In genomic region chr19:572891-573825, GRCh38 we compare ENCODE assay signal across 8 cellular contexts. TPM values are rescaled to one million over a fixed set of nuclear protein-coding genes. Genes with fewer than 3 reads are reported as not detected.
DNase-seq lines count a peak whose midpoint lies in the region; ATAC-seq, FAIRE-seq and TF ChIP-seq lines count a peak whose summit lies in the region.

No MANE protein-coding gene starts in this region.

- H3K23ac ChIP-seq in H1 (ENCODE audit: insufficient read length): no peak overlapping the region

- POLR2A ChIA-PET in H1 (lab: Charles Lee; ENCODE audit: partially characterized antibody): interaction anchor here (0.7 to 4.8 kb wide), 29 partner anchors 9 to 696 kb away, joined by 3 to 78 read pairs (median 5); partner anchors contain the start of genes CIRBP, HCN2, POLRMT and RNF126

- intact Hi-C loops in mucosa of descending colon (cut with DNase I, micrococcal nuclease) (no loop called here), vagina (cut with DNase I) (no loop called here)

- H3K36me3 ChIP-seq in H1 (ENCODE audit: control insufficient read depth in 2 of 4, insufficient read depth in 4 of 4, low read length in 3 of 4): peaks cover 0 to 9% (median 2%) of the 10 kb centered on the region in 4 experiments; a peak in 1 of 8 replicates
- H3K36me3 ChIP-seq in mucosa of descending colon (ENCODE audit: low read depth): no peaks in the 10 kb centered on the region
- peaks cover 0 to 3% of the 10 kb centered on the region in 2 donors for H3K36me3 ChIP-seq in vagina

- peaks cover 0 to 3% (median 0%) of the 10 kb centered on the region in 4 experiments; a peak in 1 of 7 replicates for H3K27me3 ChIP-seq in H1 (replicated peaks in 1 of 4; ENCODE audit: control insufficient read depth in 3 of 4, extremely low read depth in 1 of 4, insufficient read depth in 3 of 4, low read length in 3 of 4)
- H3K27me3 ChIP-seq in vagina: no peaks in the 10 kb centered on the region

- no peak overlapping the region; the same call in 1 of the 2 replicates for H2BK12ac ChIP-seq in H1 (ENCODE audit: low read depth, low read length)

- peak overlapping the region; percentile 78; the same call in 1 of the 2 replicates for H2BK5ac ChIP-seq in H1 (ENCODE audit: low read depth, low read length)

- H3K18ac ChIP-seq in H1 (ENCODE audit: extremely low read depth, low read length): peak overlapping the region; percentile 5

- H3K27ac Mint-ChIP-seq in activated T-cell treated with anti-CD3 and anti-CD28 coated beads, Interleukin-2, amount 50 U/mL, for 24 hours: peak overlapping the region; percentile 80

- no peak overlapping the region for H2AFZ ChIP-seq in H1 (ENCODE audit: low read length)

- peak overlapping the region; percentile 84 for H3K56ac ChIP-seq in H1 (replicated peaks; ENCODE audit: insufficient read length, low read depth, low read length)

- TF ChIP-seq CTCF in H1 (IDR thresholded peaks at IDR 0.05; ENCODE audit: control extremely low read depth in 1 of 3, insufficient read depth in 1 of 3, low read depth in 1 of 3, low read length in 3 of 3) (no peak), mucosa of descending colon (IDR thresholded peaks at IDR 0.05) (no peak), vagina (IDR thresholded peaks at IDR 0.05) (no peak)

- H2BK120ac ChIP-seq in H1 (replicated peaks; ENCODE audit: low read depth, low read length): no peak overlapping the region

- peak overlapping the region; percentile 28 for H3K4ac ChIP-seq in H1 (replicated peaks; ENCODE audit: insufficient read length, low read depth, low read length)

- H4K8ac ChIP-seq in H1 (ENCODE audit: extremely low read depth, insufficient read depth, low read length): peak overlapping the region; percentile 97

- H3K27me3 Mint-ChIP-seq in activated T-cell treated with anti-CD3 and anti-CD28 coated beads, Interleukin-2, amount 50 U/mL, for 24 hours: no peaks in the 10 kb centered on the region

- H3K14ac ChIP-seq in H1 (ENCODE audit: insufficient read length): no peak overlapping the region

- H3K4me3 ChIP-seq in H1 (ENCODE audit: extremely low read depth in 1 of 4, insufficient read depth in 2 of 4, low read depth in 3 of 4, low read length in 4 of 4) (peak overlapping the region; percentile 93 to 97 (median 94)), mucosa of descending colon (peak overlapping the region; percentile 97), vagina (peak overlapping the region; percentile 77 to 99)

- peaks cover 0 to 21% (median 11%) of the 10 kb centered on the region in 4 experiments; a peak in 5 of 7 replicates for H3K4me1 ChIP-seq in H1 (replicated peaks in 1 of 4; ENCODE audit: control insufficient read depth in 3 of 4, insufficient read depth in 4 of 4, low read length in 3 of 4)
- peaks cover 31% of the 10 kb centered on the region for H3K4me1 ChIP-seq in mucosa of descending colon (ENCODE audit: low read depth)
- H3K4me1 ChIP-seq in vagina: peaks cover 58% of the 10 kb centered on the region

- H3K27ac ChIP-seq in H1 (ENCODE audit: low read depth, low read length): peak overlapping the region; percentile 81
- H3K27ac ChIP-seq in vagina: peak overlapping the region; percentile 89

- peak overlapping the region; percentile 96 to 99 for H3K4me2 ChIP-seq in H1 (ENCODE audit: insufficient read depth in 1 of 2, low read depth in 2 of 2, low read length in 2 of 2)

- no peak overlapping the region for H2BK15ac ChIP-seq in H1 (ENCODE audit: low read length)

- no peak overlapping the region for H2AK5ac ChIP-seq in H1 (ENCODE audit: low read depth, low read length)

- peaks cover 8% of the 10 kb centered on the region for H3K79me1 ChIP-seq in H1 (ENCODE audit: low read depth, low read length)

- H3K4me3 Mint-ChIP-seq in activated T-cell treated with anti-CD3 and anti-CD28 coated beads, Interleukin-2, amount 50 U/mL, for 24 hours: peak overlapping the region; percentile 88

- peak overlapping the region; percentile 22 for H4K5ac ChIP-seq in H1 (ENCODE audit: insufficient read length, low read depth, low read length)

- CTCF ChIA-PET in H1 (lab: Charles Lee; ENCODE audit: partially characterized antibody): interaction anchor here (0.5 to 4.7 kb wide), 2 partner anchors 12 to 134 kb away, joined by 3 to 51 read pairs; no protein-coding TSS in a partner anchor

- H3K79me2 ChIP-seq in H1 (ENCODE audit: control insufficient read depth in 1 of 2, insufficient read depth in 2 of 2, low read length in 2 of 2): peaks cover 50 to 58% of the 10 kb centered on the region in 2 experiments

- peaks cover 0 to 5% of the 10 kb centered on the region in 2 experiments; a peak in 1 of 4 replicates for H3K9me3 ChIP-seq in H1 (ENCODE audit: insufficient read depth in 2 of 2, low read depth in 1 of 2, low read length in 1 of 2)
- no peaks in the 10 kb centered on the region for H3K9me3 ChIP-seq in mucosa of descending colon
- H3K9me3 ChIP-seq in vagina: no peaks in the 10 kb centered on the region

- no peak for DNase-seq in activated T-cell treated with anti-CD3 and anti-CD28 coated beads, Interleukin-2, amount 50 U/mL, for 24 hours
- DNase-seq in activated T-cell treated with anti-CD3 and anti-CD28 coated beads for 4 hours (no peak), RPMI8226 (peak; percentile 49), H1 (ENCODE audit: low read depth in 1 of 2, low spot score in 2 of 2) (no peak), mucosa of descending colon (peak; percentile 70 to 82 (median 75)), vagina (ENCODE audit: extremely low spot score in 2 of 2) (no peak), NCI-H1694 treated with DMSO at 0.1 percent for 48 hours (lab: John Stamatoyannopoulos, UW) (no peak)

- H2BK20ac ChIP-seq in H1 (ENCODE audit: low read length): no peak overlapping the region

- no peak for FAIRE-seq in H1 (lab: Jason Lieb, UNC)

- peaks cover 22% of the 10 kb centered on the region for H3K36me3 Mint-ChIP-seq in activated T-cell treated with anti-CD3 and anti-CD28 coated beads, Interleukin-2, amount 50 U/mL, for 24 hours (ENCODE audit: low read depth)

- H3K23me2 ChIP-seq in H1 (ENCODE audit: low read depth, low read length): peaks cover 11% of the 10 kb centered on the region; the same call in 1 of the 2 replicates

- no peak for TF ChIP-seq EP300 in H1 (IDR thresholded peaks at IDR 0.05; ENCODE audit: borderline replicate concordance in 1 of 2, low read depth in 2 of 2, low read length in 2 of 2)

- peak; percentile 9 for ATAC-seq in HG03025 (IDR thresholded peaks at IDR 0.05; ENCODE audit: low FRiP score, unreplicated experiment)
- peak; percentile 18 for ATAC-seq in mucosa of descending colon

- H4K91ac ChIP-seq in H1 (replicated peaks; ENCODE audit: insufficient read length, low read length): peak overlapping the region; percentile 66

- peaks cover 45% of the 10 kb centered on the region for H3K4me1 Mint-ChIP-seq in activated T-cell treated with anti-CD3 and anti-CD28 coated beads, Interleukin-2, amount 50 U/mL, for 24 hours (ENCODE audit: low read depth)

- H3K9ac ChIP-seq in H1 (replicated peaks in 1 of 4; ENCODE audit: extremely low read depth in 1 of 4, low read depth in 3 of 4, low read length in 3 of 4): peak overlapping the region; percentile 76 to 95 (median 92)

- peaks cover 24 to 31% of the 10 kb centered on the region in 2 experiments for H4K20me1 ChIP-seq in H1 (replicated peaks in 1 of 2; ENCODE audit: control insufficient read depth in 1 of 2, insufficient read depth in 2 of 2, low read length in 2 of 2)

- no peaks in the 10 kb centered on the region for H3K9me3 Mint-ChIP-seq in activated T-cell treated with anti-CD3 and anti-CD28 coated beads, Interleukin-2, amount 50 U/mL, for 24 hours

- 7% methylated on average over 42 of the region's 54 CpGs; no CpG with 5 or more reads in 1 of the 2 experiments for WGBS in H1 (ENCODE audit: extremely low coverage in 1 of 2, insufficient coverage in 1 of 2, insufficient read length in 1 of 2, insufficient replicate concordance in 2 of 2, low coverage in 1 of 2, low lambda C conversion rate in 2 of 2, missing lambda C conversion rate in 1 of 2), 2 experiments

- no peak for TF ChIP-seq RAD21 in H1 (IDR thresholded peaks at IDR 0.05 in 1 of 2, conservative IDR thresholded peaks at IDR 0.05 in 1 of 2; ENCODE audit: low read depth in 2 of 2, low read length in 2 of 2)

- TF ChIP-seq POLR2A in H1 (IDR thresholded peaks at IDR 0.05; ENCODE audit: control extremely low read depth in 1 of 2, low read depth in 2 of 2, low read length in 2 of 2) (peak; percentile 52 to 66), vagina (IDR thresholded peaks at IDR 0.05) (no peak)

RNA-seq across cellular contexts. Expression of gene BSG, which starts 0.8 kb away (rescaled TPM):
- total RNA-seq in H1 (2021; fragmentation: NEBNext Ultra II Directional; extraction: Animal tissue kit (Norgen Biotek cat#: 25700)): 726 and 743 TPM in 2 replicates
- polyA plus RNA-seq in H1 (2011; rRNA removed): 1,055 and 1,381 TPM in 2 replicates
- polyA plus RNA-seq in H1 (2011; cell fraction: cytosol; rRNA removed): 777 TPM
- 835 TPM for polyA plus RNA-seq in H1 (2011; cell fraction: nucleus; rRNA removed)
- 563 to 829 TPM (median 731 TPM) in 4 replicates for polyA plus RNA-seq in H1 (2012, experiment 1 of 2)
- polyA plus RNA-seq in H1 (2012, experiment 2 of 2): 1,009 TPM
- 1,327 TPM for polyA plus RNA-seq in H1 (2013, experiment 1 of 2)
- polyA plus RNA-seq in H1 (2013, experiment 2 of 2): 1,362 TPM
- 300 and 353 TPM in 2 replicates for polyA minus RNA-seq in H1 (2011; rRNA and poly(A)+ RNA removed)
- 459 TPM for polyA minus RNA-seq in H1 (2011; cell fraction: cytosol; rRNA and poly(A)+ RNA removed)
- 278 TPM for polyA minus RNA-seq in H1 (2011; cell fraction: nucleus; rRNA and poly(A)+ RNA removed)
- total RNA-seq in mucosa of descending colon: 1,000 to 10,000 TPM in 1 of 3 donors, 100 to 1,000 TPM in 2; 695 to 1,536 (median 896) TPM
- total RNA-seq in vagina: 231 TPM

RNA-seq across cellular contexts. Expression of gene HCN2, which starts 16.5 kb away (rescaled TPM):
- total RNA-seq in H1 (2021; fragmentation: NEBNext Ultra II Directional; extraction: Animal tissue kit (Norgen Biotek cat#: 25700)): 3.6 and 4.0 TPM in 2 replicates
- 1.0 and 1.9 TPM in 2 replicates for polyA plus RNA-seq in H1 (2011; rRNA removed)
- 1.3 TPM for polyA plus RNA-seq in H1 (2011; cell fraction: cytosol; rRNA removed)
- 3.2 TPM for polyA plus RNA-seq in H1 (2011; cell fraction: nucleus; rRNA removed)
- polyA plus RNA-seq in H1 (2012, experiment 1 of 2): 1.6 to 4.6 TPM (median 3.9 TPM) in 4 replicates
- polyA plus RNA-seq in H1 (2012, experiment 2 of 2): 2.2 TPM
- 3.0 TPM for polyA plus RNA-seq in H1 (2013, experiment 1 of 2)
- 3.2 TPM for polyA plus RNA-seq in H1 (2013, experiment 2 of 2)
- 1.6 and 4.2 TPM in 2 replicates for polyA minus RNA-seq in H1 (2011; rRNA and poly(A)+ RNA removed)
- polyA minus RNA-seq in H1 (2011; cell fraction: cytosol; rRNA and poly(A)+ RNA removed): 2.5 TPM
- 1.4 TPM for polyA minus RNA-seq in H1 (2011; cell fraction: nucleus; rRNA and poly(A)+ RNA removed)
- total RNA-seq in mucosa of descending colon (under 1 TPM; 0.12 to 0.89 (median 0.17) TPM), vagina (0.25 TPM)

RNA-seq across cellular contexts. Expression of gene GZMM, which starts 29.3 kb away (rescaled TPM):
- 0.32 and 0.59 TPM in 2 replicates for total RNA-seq in H1 (2021; fragmentation: NEBNext Ultra II Directional; extraction: Animal tissue kit (Norgen Biotek cat#: 25700))
- polyA plus RNA-seq in H1 (2011; rRNA removed): 0.09 and 0.19 TPM in 2 replicates
- polyA plus RNA-seq in H1 (2011; cell fraction: cytosol; rRNA removed): 0.26 TPM
- polyA plus RNA-seq in H1 (2011; cell fraction: nucleus; rRNA removed): 0.91 TPM
- polyA plus RNA-seq in H1 (2012, experiment 1 of 2): 0.20 to 0.40 TPM in 2 of 4 replicates, not detected in the others
- 0.45 TPM for polyA plus RNA-seq in H1 (2012, experiment 2 of 2)
- 0.12 TPM for polyA plus RNA-seq in H1 (2013, experiment 1 of 2)
- 0.22 TPM for polyA plus RNA-seq in H1 (2013, experiment 2 of 2)
- not detected in 2 replicates for polyA minus RNA-seq in H1 (2011; rRNA and poly(A)+ RNA removed)
- not detected for polyA minus RNA-seq in H1 (2011; cell fraction: cytosol; rRNA and poly(A)+ RNA removed)
- polyA minus RNA-seq in H1 (2011; cell fraction: nucleus; rRNA and poly(A)+ RNA removed): not detected
- total RNA-seq in mucosa of descending colon (1 to 10 TPM in 2 of 3 donors, under 1 TPM in 1; 0.76 to 1.4 (median 1.4) TPM), vagina (not detected)

RNA-seq across cellular contexts. Expression of gene CDC34, which starts 41.6 kb away (rescaled TPM):
- 129 and 133 TPM in 2 replicates for total RNA-seq in H1 (2021; fragmentation: NEBNext Ultra II Directional; extraction: Animal tissue kit (Norgen Biotek cat#: 25700))
- polyA plus RNA-seq in H1 (2011; rRNA removed): 95.9 and 152 TPM in 2 replicates
- polyA plus RNA-seq in H1 (2011; cell fraction: cytosol; rRNA removed): 118 TPM
- polyA plus RNA-seq in H1 (2011; cell fraction: nucleus; rRNA removed): 164 TPM
- 96.1 to 118 TPM (median 105 TPM) in 4 replicates for polyA plus RNA-seq in H1 (2012, experiment 1 of 2)
- polyA plus RNA-seq in H1 (2012, experiment 2 of 2): 88.6 TPM
- polyA plus RNA-seq in H1 (2013, experiment 1 of 2): 91.1 TPM
- 90.3 TPM for polyA plus RNA-seq in H1 (2013, experiment 2 of 2)
- polyA minus RNA-seq in H1 (2011; rRNA and poly(A)+ RNA removed): 24.6 and 40.1 TPM in 2 replicates
- polyA minus RNA-seq in H1 (2011; cell fraction: cytosol; rRNA and poly(A)+ RNA removed): 50.3 TPM
- 45.6 TPM for polyA minus RNA-seq in H1 (2011; cell fraction: nucleus; rRNA and poly(A)+ RNA removed)
- total RNA-seq in mucosa of descending colon (10 to 100 TPM; 64.6 to 78.0 (median 71.2) TPM), vagina (62.6 TPM)

Comparison
In these comparisons a context has a peak if more than half of its experiments do, and no peak if none do; other contexts are left out.
1. DNase-seq: peak in RPMI8226 (single experiment) and mucosa of descending colon (3 of 3); none in activated T-cell treated with anti-CD3 and anti-CD28 coated beads, Interleukin-2, amount 50 U/mL, for 24 hours (single experiment), activated T-cell treated with anti-CD3 and anti-CD28 coated beads for 4 hours (single experiment), H1 (0 of 2), vagina (0 of 2) and NCI-H1694 treated with DMSO at 0.1 percent for 48 hours (single experiment).
2. POLR2A ChIP-seq: peak in H1 (2 of 2); none in vagina (0 of 2).
3. Peak in every context shown above with its lines, with median percentiles within 50 percentile points of each other: H3K4me3 ChIP-seq.